20 cellular contexts compared by ENCODE assay signal in the genomic region with DNA sequence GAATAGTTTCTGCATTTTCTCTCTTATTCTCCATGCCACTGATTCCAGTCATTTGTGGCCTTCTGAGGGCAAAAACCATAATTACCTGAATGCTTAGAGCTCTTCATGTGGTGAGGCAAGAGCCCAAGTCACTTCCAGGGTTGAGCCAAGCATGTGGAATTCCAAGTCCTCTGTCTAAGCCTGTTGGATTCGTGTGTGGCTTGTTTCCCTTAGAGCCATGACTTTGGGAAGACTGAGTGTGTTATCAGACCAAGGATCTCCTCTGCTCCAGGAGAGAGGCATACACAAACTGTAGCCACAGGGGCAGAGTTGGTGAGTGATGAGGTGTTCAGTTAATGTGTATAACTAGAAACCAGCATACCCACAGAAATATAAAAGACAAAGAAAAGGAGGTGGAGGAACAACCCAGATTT. TPM values are rescaled to one million over a fixed set of nuclear protein-coding genes. Genes with fewer than 3 reads are reported as not detected.
A peak's percentile ranks its signal among the peaks of the same experiment; 100 is the strongest.
DNase-seq lines count a peak whose midpoint lies in the region; ATAC-seq, FAIRE-seq and TF ChIP-seq lines count a peak whose summit lies in the region.
"Had no signal": no experiment of that assay in that cellular context is flagged by ENCODE, and none has a peak within 500 bp of the region (broad histone marks: within the 10 kb centered on the region; RNA-seq: fewer than 3 reads in every experiment).

No MANE protein-coding gene starts in this region.

- no peak overlapping the region for H3K18ac ChIP-seq in trophoblast cell (ENCODE audit: low read length)

- TF ChIP-seq POLR2A in HepG2 (IDR thresholded peaks at IDR 0.05; ENCODE audit: insufficient read depth in 1 of 2, low read depth in 2 of 2, low read length in 2 of 2) = no peak

- no peaks in the 10 kb centered on the region for H3K9me3 Mint-ChIP-seq in activated CD8-positive, alpha-beta memory T cell treated with anti-CD3 and anti-CD28 coated beads, Interleukin-2, amount 10 ng/mL, durations not matched to agents 7 days and 5 days (ENCODE audit: low read depth)
- H3K9me3 Mint-ChIP-seq in activated naive CD8-positive, alpha-beta T cell treated with anti-CD3 and anti-CD28 coated beads for 36 hours = no peaks in the 10 kb centered on the region
- H3K9me3 Mint-ChIP-seq: CD14-positive monocyte, endodermal cell had no signal

- peaks cover 9 to 12% of the 10 kb centered on the region in 2 experiments for H3K36me3 ChIP-seq in trophoblast cell (ENCODE audit: control insufficient read depth in 1 of 2, insufficient read depth in 2 of 2, low read length in 2 of 2)
- H3K36me3 ChIP-seq in HepG2 (replicated peaks in 1 of 2; ENCODE audit: control insufficient read depth in 1 of 2, insufficient read depth in 2 of 2, low read length in 2 of 2) = peaks cover 1 to 4% of the 10 kb centered on the region in 2 experiments; a peak in 4 of 5 replicates

- H3K4me1 ChIP-seq in trophoblast cell (ENCODE audit: control insufficient read depth in 1 of 2, insufficient read depth in 2 of 2, low read length in 2 of 2) = peaks cover 12 to 23% of the 10 kb centered on the region in 2 experiments
- H3K4me1 ChIP-seq in HepG2 (ENCODE audit: insufficient read depth, low read length) = peaks cover under 1% of the 10 kb centered on the region; the same call in 1 of the 2 replicates

- peaks cover 2% of the 10 kb centered on the region for H3K79me2 ChIP-seq in trophoblast cell (ENCODE audit: control insufficient read depth, insufficient read depth, low read length, poor library complexity)
- H3K79me2 ChIP-seq in HepG2 (ENCODE audit: insufficient read depth, low read length) = no peaks in the 10 kb centered on the region

- no TSS peak for BruUV-seq in HepG2 (replicated peaks; lab: Mats Ljungman, UMichigan)

- in situ Hi-C loops in HepG2 (cut with HindIII; ENCODE audit: extremely low pct_ligation_motif_present, low pct_unique_long_range_greater_than_20kb) = loop anchor here (25.0 kb wide), 1 partner anchor 266 kb away; the partner anchor contains the start of genes IL13 and IL4

- no peak for TF ChIP-seq EP300 in HepG2 (IDR thresholded peaks at IDR 0.05; ENCODE audit: low read depth in 2 of 2, low read length in 2 of 2)
- TF ChIP-seq EP300 in HepG2 (CRISPR knock-in tag; IDR thresholded peaks at IDR 0.05; ENCODE audit: borderline replicate concordance) = no peak

- H3K4me1 Mint-ChIP-seq in activated CD8-positive, alpha-beta memory T cell treated with anti-CD3 and anti-CD28 coated beads, Interleukin-2, amount 10 ng/mL, durations not matched to agents 7 days and 5 days = peaks cover 40% of the 10 kb centered on the region
- H3K4me1 Mint-ChIP-seq in activated naive CD8-positive, alpha-beta T cell treated with anti-CD3 and anti-CD28 coated beads for 36 hours = peaks cover 40% of the 10 kb centered on the region

- WGBS in trophoblast cell (ENCODE audit: extremely low coverage, insufficient coverage, insufficient read length) = no CpG with 5 or more reads among the region's 1 CpG
- WGBS in HepG2 (ENCODE audit: low lambda C conversion rate) = 70% methylated on average over 1 of the region's 1 CpG

- POLR2A ChIA-PET in HepG2 (lab: Yijun Ruan, JAX) = no interaction called here

- no peak overlapping the region for H4K91ac ChIP-seq in trophoblast cell (ENCODE audit: low read depth, low read length)

- H3K27me3 Mint-ChIP-seq in activated CD8-positive, alpha-beta memory T cell treated with anti-CD3 and anti-CD28 coated beads, Interleukin-2, amount 10 ng/mL, durations not matched to agents 7 days and 5 days = peaks cover 2% of the 10 kb centered on the region
- no peaks in the 10 kb centered on the region for H3K27me3 Mint-ChIP-seq in activated naive CD8-positive, alpha-beta T cell treated with anti-CD3 and anti-CD28 coated beads for 36 hours

- DNase-seq in activated CD8-positive, alpha-beta memory T cell treated with anti-CD3 and anti-CD28 coated beads, Interleukin-2, amount 10 ng/mL, durations not matched to agents 7 days and 5 days = no peak
- DNase-seq in activated CD8-positive, alpha-beta memory T cell treated with anti-CD3 and anti-CD28 coated beads, Interleukin-2, amount 50 U/mL, for 4 hours = no peak
- DNase-seq in ELR (ENCODE audit: low read depth) = peak; percentile 30
- no peak for DNase-seq in activated naive CD8-positive, alpha-beta T cell treated with anti-CD3 and anti-CD28 coated beads for 36 hours
- DNase-seq in trophoblast cell = peak; percentile 89 to 92
- no peak for DNase-seq in HepG2 (ENCODE audit: low spot score)
- no peak for DNase-seq in iPS-NIHi7 (ENCODE audit: extremely low spot score)
- DNase-seq in DMS153 (lab: John Stamatoyannopoulos, UW) = no peak
- DNase-seq: activated effector memory CD4-positive, alpha-beta T cell treated with Interleukin-2 at 50 U/mL for 16 hours; endodermal cell; glutamatergic neuron; NCI-H1417; NCI-H526 treated with DMSO at 0.1 percent for 48 hours; Right ventricle myocardium superior; SW 1271 had no signal

- peak overlapping the region; percentile 22 for H3K27ac Mint-ChIP-seq in activated CD8-positive, alpha-beta memory T cell treated with anti-CD3 and anti-CD28 coated beads, Interleukin-2, amount 10 ng/mL, durations not matched to agents 7 days and 5 days
- peak overlapping the region; percentile 21 for H3K27ac Mint-ChIP-seq in activated naive CD8-positive, alpha-beta T cell treated with anti-CD3 and anti-CD28 coated beads for 36 hours
- H3K27ac Mint-ChIP-seq: CD14-positive monocyte, endodermal cell had no signal

- no peak overlapping the region for H2AK5ac ChIP-seq in trophoblast cell (ENCODE audit: low read length)

- H3K4me2 ChIP-seq in trophoblast cell (ENCODE audit: low read length) (no peak overlapping the region), HepG2 (ENCODE audit: low read depth, low read length) (no peak overlapping the region)

- H4K20me1 ChIP-seq in HepG2 (ENCODE audit: insufficient read depth, low read length) = no peaks in the 10 kb centered on the region

- H2BK120ac ChIP-seq in trophoblast cell (ENCODE audit: insufficient read depth, low read length, poor library complexity) = no peak overlapping the region

- ATAC-seq in activated CD8-positive, alpha-beta memory T cell treated with anti-CD3 and anti-CD28 coated beads, Interleukin-2, amount 10 ng/mL, durations not matched to agents 7 days and 5 days = peak; percentile 39
- ATAC-seq in HepG2 = no peak

- no peak overlapping the region for H3K23ac ChIP-seq in trophoblast cell (ENCODE audit: low read length)

- H4K12ac ChIP-seq in trophoblast cell (ENCODE audit: low read depth, low read length) = no peak overlapping the region

- no peak for TF ChIP-seq CTCF in HepG2 (CRISPR knock-in tag; IDR thresholded peaks at IDR 0.05)

- no peak overlapping the region for H3K4me3 Mint-ChIP-seq in activated CD8-positive, alpha-beta memory T cell treated with anti-CD3 and anti-CD28 coated beads, Interleukin-2, amount 10 ng/mL, durations not matched to agents 7 days and 5 days
- no peak overlapping the region for H3K4me3 Mint-ChIP-seq in activated naive CD8-positive, alpha-beta T cell treated with anti-CD3 and anti-CD28 coated beads for 36 hours
- H3K4me3 Mint-ChIP-seq: CD14-positive monocyte, endodermal cell had no signal

- H3K4ac ChIP-seq in trophoblast cell (ENCODE audit: low read depth, low read length) = no peak overlapping the region

- no peaks in the 10 kb centered on the region for H3K79me1 ChIP-seq in trophoblast cell (ENCODE audit: low read length)

- H3K14ac ChIP-seq in trophoblast cell (ENCODE audit: low read length) = no peak overlapping the region

- H2BK5ac ChIP-seq in trophoblast cell (ENCODE audit: low read depth, low read length, poor library complexity) = no peak overlapping the region

- H3K27ac ChIP-seq in trophoblast cell (ENCODE audit: low read depth, low read length) (no peak overlapping the region), HepG2 (ENCODE audit: extremely low read length, insufficient read depth, low read length) (no peak overlapping the region)
- H3K27ac ChIP-seq: VCaP had no signal

- H2AFZ ChIP-seq in trophoblast cell (ENCODE audit: insufficient read depth, low read length, poor library complexity) = no peak overlapping the region
- no peak overlapping the region for H2AFZ ChIP-seq in HepG2 (ENCODE audit: low read length)

- no peak overlapping the region for H4K8ac ChIP-seq in trophoblast cell (ENCODE audit: low read depth, low read length)

- H3K4me3 ChIP-seq in trophoblast cell (ENCODE audit: low read depth, low read length) (no peak overlapping the region), HepG2 (replicated peaks in 1 of 3; ENCODE audit: insufficient read depth in 1 of 3, low read depth in 2 of 3, low read length in 3 of 3) (no peak overlapping the region)

- H3K9me3 ChIP-seq in trophoblast cell (ENCODE audit: insufficient read depth, low read depth, low read length) = no peaks in the 10 kb centered on the region
- no peaks in the 10 kb centered on the region for H3K9me3 ChIP-seq in HepG2 (ENCODE audit: low read length)

- CTCF ChIA-PET in activated CD8-positive, alpha-beta memory T cell treated with anti-CD3 and anti-CD28 coated beads, Interleukin-2, amount 10 ng/mL, durations not matched to agents 7 days and 5 days (lab: Charles Lee) = interaction anchor here (0.9 to 3.7 kb wide), 5 partner anchors 10 to 424 kb away, joined by 3 to 23 read pairs (median 4); partner anchors contain the start of gene SLC22A5
- CTCF ChIA-PET in HepG2 (lab: Yijun Ruan, JAX; ENCODE audit: low intra/inter-chr PET ratio, low total read pairs) = no interaction called here

- H2BK12ac ChIP-seq in trophoblast cell (ENCODE audit: low read length) = no peak overlapping the region

- H3K27me3 ChIP-seq in trophoblast cell (ENCODE audit: insufficient read depth, low read length) (no peaks in the 10 kb centered on the region), HepG2 (ENCODE audit: control insufficient read depth in 1 of 2, insufficient read depth in 2 of 2, low read length in 2 of 2) (no peaks in the 10 kb centered on the region)

- intact Hi-C loops in HepG2 (cut with micrococcal nuclease; ENCODE audit: unreplicated experiment) = no loop called here

- no peak for TF ChIP-seq RAD21 in HepG2 (CRISPR knock-in tag; IDR thresholded peaks at IDR 0.05)

- H3K9ac ChIP-seq in trophoblast cell (ENCODE audit: low read length) (no peak overlapping the region), HepG2 (ENCODE audit: insufficient read depth, low read depth, low read length) (no peak overlapping the region)

- no peak for FAIRE-seq in HepG2 (lab: Jason Lieb, UNC)
- FAIRE-seq: astrocyte, GM18507, HTR-8/SVneo had no signal

- peaks cover 24% of the 10 kb centered on the region for H3K36me3 Mint-ChIP-seq in activated CD8-positive, alpha-beta memory T cell treated with anti-CD3 and anti-CD28 coated beads, Interleukin-2, amount 10 ng/mL, durations not matched to agents 7 days and 5 days
- peaks cover 9% of the 10 kb centered on the region for H3K36me3 Mint-ChIP-seq in activated naive CD8-positive, alpha-beta T cell treated with anti-CD3 and anti-CD28 coated beads for 36 hours

RNA-seq across cellular contexts. Expression of gene SLC22A5, which starts 27.1 kb away (rescaled TPM):
- total RNA-seq in activated CD8-positive, alpha-beta memory T cell treated with anti-CD3 and anti-CD28 coated beads, Interleukin-2, amount 10 ng/mL, durations not matched to agents 7 days and 5 days = 1 to 10 TPM; 3.9 to 4.5 TPM
- 1 to 10 TPM; 3.7 to 4.5 TPM for total RNA-seq in activated naive CD8-positive, alpha-beta T cell treated with anti-CD3 and anti-CD28 coated beads for 36 hours
- 6.1 and 6.6 TPM in 2 replicates for polyA plus RNA-seq in trophoblast cell (2013)
- 4.0 and 7.1 TPM in 2 replicates for total RNA-seq in HepG2 (2016; rRNA removed; fragmentation: Illumina TruSeq; extraction: Trizol)
- total RNA-seq in HepG2 (2016; cell fraction: cytosol; rRNA removed; fragmentation: Illumina TruSeq; extraction: Trizol; ENCODE audit: low read depth) = 1.7 and 1.8 TPM in 2 replicates
- total RNA-seq in HepG2 (2016; cell fraction: insoluble cytoplasmic fraction; rRNA removed; fragmentation: Illumina TruSeq; extraction: Trizol) = 2.8 and 7.3 TPM in 2 replicates
- 4.9 and 5.0 TPM in 2 replicates for total RNA-seq in HepG2 (2016; cell fraction: membrane; rRNA removed; fragmentation: Illumina TruSeq; extraction: Trizol)
- total RNA-seq in HepG2 (2016; cell fraction: nucleus; rRNA removed; fragmentation: Illumina TruSeq; extraction: Trizol) = 9.2 and 10.1 TPM in 2 replicates
- polyA plus RNA-seq in HepG2 (2011; rRNA removed) = 15.1 and 17.1 TPM in 2 replicates
- 9.8 and 10.8 TPM in 2 replicates for polyA plus RNA-seq in HepG2 (2011; cell fraction: cytosol; rRNA removed)
- 31.0 and 32.0 TPM in 2 replicates for polyA plus RNA-seq in HepG2 (2011; cell fraction: nucleus; rRNA removed)
- 4.3 and 4.5 TPM in 2 replicates for polyA plus RNA-seq in HepG2 (2012)
- 1.2 and 1.3 TPM in 2 replicates for polyA plus RNA-seq in HepG2 (2016; cell fraction: cytosol; fragmentation: Illumina TruSeq; extraction: Trizol; ENCODE audit: low read depth)
- polyA plus RNA-seq in HepG2 (2016; cell fraction: insoluble cytoplasmic fraction; fragmentation: Illumina TruSeq; extraction: Trizol; ENCODE audit: low read depth) = 3.2 and 3.9 TPM in 2 replicates
- 2.6 TPM in 2 replicates for polyA plus RNA-seq in HepG2 (2016; cell fraction: membrane; fragmentation: Illumina TruSeq; extraction: Trizol; ENCODE audit: low read depth)
- polyA plus RNA-seq in HepG2 (2016; cell fraction: nucleus; fragmentation: Illumina TruSeq; extraction: Trizol; ENCODE audit: insufficient read depth, low read depth) = 16.4 and 21.5 TPM in 2 replicates
- polyA minus RNA-seq in HepG2 (2011; rRNA and poly(A)+ RNA removed; ENCODE audit: low replicate concordance) = 40.2 and 159 TPM in 2 replicates
- 4.4 and 5.1 TPM in 2 replicates for polyA minus RNA-seq in HepG2 (2011; cell fraction: cytosol; rRNA and poly(A)+ RNA removed)
- 10.6 and 10.7 TPM in 2 replicates for polyA minus RNA-seq in HepG2 (2011; cell fraction: nucleus; rRNA and poly(A)+ RNA removed)

Comparison
In these comparisons a context has a peak if more than half of its experiments do, and no peak if none do; other contexts are left out.
1. DNase-seq: peak in ELR (single experiment) and trophoblast cell (2 of 2); none in activated CD8-positive, alpha-beta memory T cell treated with anti-CD3 and anti-CD28 coated beads, Interleukin-2, amount 10 ng/mL, durations not matched to agents 7 days and 5 days (single experiment), activated CD8-positive, alpha-beta memory T cell treated with anti-CD3 and anti-CD28 coated beads, Interleukin-2, amount 50 U/mL, for 4 hours (single experiment), activated naive CD8-positive, alpha-beta T cell treated with anti-CD3 and anti-CD28 coated beads for 36 hours (single experiment), HepG2 (single experiment), iPS-NIHi7 (single experiment) and DMS153 (single experiment).